ENCODE assay signal across 10 cellular contexts in genomic region chr4:3342182-3342854, GRCh38. TPM values are rescaled to one million over a fixed set of nuclear protein-coding genes. Genes with fewer than 3 reads are reported as not detected.
DNase-seq lines count a peak whose midpoint lies in the region; ATAC-seq and TF ChIP-seq lines count a peak whose summit lies in the region.
"Had no signal": no experiment of that assay in that cellular context is flagged by ENCODE, and none has a peak within 500 bp of the region (broad histone marks: within the 10 kb centered on the region; RNA-seq: fewer than 3 reads in every experiment).

No MANE protein-coding gene starts in this region.

- DNase-seq in DMS 273 (lab: John Stamatoyannopoulos, UW; ENCODE audit: unreplicated experiment) (peak; percentile 14), DMS 273 treated with DMSO at 0.1 percent for 48 hours (lab: John Stamatoyannopoulos, UW) (no peak), kidney glomerular epithelial cell (lab: John Stamatoyannopoulos, UW) (peak; percentile 53), ovary (no peak), G401 (ENCODE audit: low spot score) (no peak), spleen (no peak)
- DNase-seq in activated T-cell treated with anti-CD3 and anti-CD28 coated beads, Interleukin-2, amount 50 U/mL, for 72 hours: peak; percentile 40 to 43
- DNase-seq: aorta had no signal

- H3K27me3 Mint-ChIP-seq in activated T-cell treated with anti-CD3 and anti-CD28 coated beads, Interleukin-2, amount 50 U/mL, for 72 hours (ENCODE audit: low read depth): no peaks in the 10 kb centered on the region

- H3K27ac Mint-ChIP-seq in activated T-cell treated with anti-CD3 and anti-CD28 coated beads, Interleukin-2, amount 50 U/mL, for 72 hours: no peak overlapping the region

- TF ChIP-seq CTCF in HEK293 (tag by site-specific recombination; IDR thresholded peaks at IDR 0.05) (no peak), ovary (IDR thresholded peaks at IDR 0.05) (no peak), spleen (IDR thresholded peaks at IDR 0.05 in 8 of 11, conservative IDR thresholded peaks at IDR 0.05 in 3 of 11) (no peak)

- no peaks in the 10 kb centered on the region for H3K27me3 ChIP-seq in ovary
- no peaks in the 10 kb centered on the region for H3K27me3 ChIP-seq in spleen (replicated peaks in 1 of 7)

- TF ChIP-seq POLR2A in ovary (IDR thresholded peaks at IDR 0.05) (no peak), spleen (IDR thresholded peaks at IDR 0.05) (no peak)

- ATAC-seq in activated T-cell treated with anti-CD3 and anti-CD28 coated beads, Interleukin-2, amount 50 U/mL, for 72 hours (replicated peaks in 1 of 2): peak; percentile 91

- no peak overlapping the region for H3K27ac ChIP-seq in HEK293 (ENCODE audit: extremely low read depth, low read depth, low read length)
- no peak overlapping the region for H3K27ac ChIP-seq in ovary
- no peak overlapping the region for H3K27ac ChIP-seq in spleen
- H3K27ac ChIP-seq: 22Rv1 had no signal

- H3K36me3 ChIP-seq in HEK293 (ENCODE audit: control insufficient read depth in 2 of 2, insufficient read depth in 1 of 2, low read length in 2 of 2) (no peaks in the 10 kb centered on the region), ovary (no peaks in the 10 kb centered on the region), spleen (no peaks in the 10 kb centered on the region)

- 29 to 48% (median 39%) methylated on average over 8 of the region's 8 CpGs for WGBS in ovary, 3 donors
- 11 to 24% (median 15%) methylated on average over 8 of the region's 8 CpGs for WGBS in spleen, 5 donors

- no peak for TF ChIP-seq EP300 in ovary (IDR thresholded peaks at IDR 0.05)

- in situ Hi-C loops in G401 (cut with HindIII; ENCODE audit: low sequenced_read_pairs): no loop called here

- H3K9me3 ChIP-seq in HEK293 (ENCODE audit: control insufficient read depth, insufficient read depth, low read depth, low read length) (no peaks in the 10 kb centered on the region), ovary (no peaks in the 10 kb centered on the region), spleen (no peaks in the 10 kb centered on the region)

- intact Hi-C loops in ovary (cut with DNase I) (loop anchor here in 3 of 4 donors (5.0 to 10.0 kb wide), 4 partner anchors 100 to 235 kb away; partner anchors contain the start of gene HGFAC (in 2 of the 3)), spleen (cut with DNase I; ENCODE audit: low total_unique reads) (no loop called here)

- no peaks in the 10 kb centered on the region for H3K4me1 ChIP-seq in HEK293 (ENCODE audit: control insufficient read depth, insufficient read depth, low read length)
- peaks cover 1% of the 10 kb centered on the region for H3K4me1 ChIP-seq in ovary (ENCODE audit: insufficient read depth)
- H3K4me1 ChIP-seq in spleen: peaks cover 0 to 25% (median 17%) of the 10 kb centered on the region in 6 donors

- peaks cover 23% of the 10 kb centered on the region for H3K4me1 Mint-ChIP-seq in activated T-cell treated with anti-CD3 and anti-CD28 coated beads, Interleukin-2, amount 50 U/mL, for 72 hours (ENCODE audit: low read depth)

- no peaks in the 10 kb centered on the region for H3K9me3 Mint-ChIP-seq in activated T-cell treated with anti-CD3 and anti-CD28 coated beads, Interleukin-2, amount 50 U/mL, for 72 hours

- CTCF ChIA-PET in HEK293 (lab: Yijun Ruan, JAX): interaction anchor here (0.8 kb wide), 1 partner anchor 9 kb away, joined by 3 read pairs; no protein-coding TSS in a partner anchor

- H3K4me3 Mint-ChIP-seq in activated T-cell treated with anti-CD3 and anti-CD28 coated beads, Interleukin-2, amount 50 U/mL, for 72 hours: peak overlapping the region in 1 of 2 donors; percentile 3

- H3K36me3 Mint-ChIP-seq in activated T-cell treated with anti-CD3 and anti-CD28 coated beads, Interleukin-2, amount 50 U/mL, for 72 hours (ENCODE audit: insufficient read depth in 2 of 2): no peaks in the 10 kb centered on the region

- POLR2A ChIA-PET in HEK293 (lab: Yijun Ruan, JAX): no interaction called here

- no peak overlapping the region for H3K4me3 ChIP-seq in HEK293 (ENCODE audit: low read depth, low read length)
- H3K4me3 ChIP-seq in ovary: no peak overlapping the region
- no peak overlapping the region for H3K4me3 ChIP-seq in spleen

TF ChIP-seq in HEK293, 187 proteins besides CTCF, POLR2A, EP300 and RAD21:
- TF ChIP-seq ZNF341 (tag by site-specific recombination; IDR thresholded peaks at IDR 0.05; ENCODE audit: low read depth) (peak; percentile 53), ZNF248 (tag by site-specific recombination; IDR thresholded peaks at IDR 0.05) (no peak), ZNF48 (tag by site-specific recombination; IDR thresholded peaks at IDR 0.05) (no peak), KLF10 (tag by site-specific recombination; IDR thresholded peaks at IDR 0.05) (no peak), GLIS1 (tag by site-specific recombination; IDR thresholded peaks at IDR 0.05) (peak; percentile 87), ZEB2 (tag by site-specific recombination; IDR thresholded peaks at IDR 0.05) (0 out of 2 replicates have a peak, but pooled peaks have one; percentile 26), ZBTB17 (tag by site-specific recombination; IDR thresholded peaks at IDR 0.05) (peak; percentile 42), ZFHX2 (tag by site-specific recombination; conservative IDR thresholded peaks at IDR 0.05) (peak; percentile 64), ZNF600 (tag by site-specific recombination; IDR thresholded peaks at IDR 0.05) (peak; percentile 78), ZBTB48 (tag by site-specific recombination; IDR thresholded peaks at IDR 0.05) (no peak), TRIM28 (IDR thresholded peaks at IDR 0.05; ENCODE audit: borderline replicate concordance, low read length) (0 out of 2 replicates have a peak, but pooled peaks have one; percentile 24), ZNF629 (tag by site-specific recombination; IDR thresholded peaks at IDR 0.05) (peak; percentile 55), ZNF19 (tag by site-specific recombination; IDR thresholded peaks at IDR 0.05; ENCODE audit: low read depth) (no peak), AEBP2 (tag by site-specific recombination; IDR thresholded peaks at IDR 0.05; ENCODE audit: borderline replicate concordance) (no peak), ZNF560 (tag by site-specific recombination; IDR thresholded peaks at IDR 0.05; ENCODE audit: borderline replicate concordance) (no peak), ZNF155 (tag by site-specific recombination; IDR thresholded peaks at IDR 0.05) (no peak), ZNF2 (tag by site-specific recombination; IDR thresholded peaks at IDR 0.05) (no peak), ZNF175 (tag by site-specific recombination; IDR thresholded peaks at IDR 0.05) (no peak), ZNF354C (tag by site-specific recombination; IDR thresholded peaks at IDR 0.05; ENCODE audit: borderline replicate concordance, low read depth) (no peak), ZNF426 (tag by site-specific recombination; IDR thresholded peaks at IDR 0.05) (no peak), ZFP69B (tag by site-specific recombination; IDR thresholded peaks at IDR 0.05) (no peak), SALL2 (tag by site-specific recombination; IDR thresholded peaks at IDR 0.05; ENCODE audit: borderline replicate concordance) (no peak), EGR2 (tag by site-specific recombination; IDR thresholded peaks at IDR 0.05; ENCODE audit: low read depth) (peak; percentile 57), BCL11A (tag by site-specific recombination; IDR thresholded peaks at IDR 0.05; ENCODE audit: low read depth) (no peak), ZNF623 (tag by site-specific recombination; IDR thresholded peaks at IDR 0.05) (no peak), ZNF704 (tag by site-specific recombination; IDR thresholded peaks at IDR 0.05) (no peak)
- TF ChIP-seq, protein P1, sequence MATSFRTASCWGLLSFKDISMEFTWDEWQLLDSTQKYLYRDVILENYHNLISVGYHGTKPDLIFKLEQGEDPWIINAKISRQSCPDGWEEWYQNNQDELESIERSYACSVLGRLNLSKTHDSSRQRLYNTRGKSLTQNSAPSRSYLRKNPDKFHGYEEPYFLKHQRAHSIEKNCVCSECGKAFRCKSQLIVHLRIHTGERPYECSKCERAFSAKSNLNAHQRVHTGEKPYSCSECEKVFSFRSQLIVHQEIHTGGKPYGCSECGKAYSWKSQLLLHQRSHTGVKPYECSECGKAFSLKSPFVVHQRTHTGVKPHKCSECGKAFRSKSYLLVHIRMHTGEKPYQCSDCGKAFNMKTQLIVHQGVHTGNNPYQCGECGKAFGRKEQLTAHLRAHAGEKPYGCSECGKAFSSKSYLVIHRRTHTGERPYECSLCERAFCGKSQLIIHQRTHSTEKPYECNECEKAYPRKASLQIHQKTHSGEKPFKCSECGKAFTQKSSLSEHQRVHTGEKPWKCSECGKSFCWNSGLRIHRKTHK (tag by site-specific recombination; IDR thresholded peaks at IDR 0.05): no peak

RNA-seq across cellular contexts. Expression of gene RGS12, which starts 49.5 kb away (rescaled TPM):
- 10 to 100 TPM; 16.9 to 18.5 TPM for total RNA-seq in activated T-cell treated with anti-CD3 and anti-CD28 coated beads, Interleukin-2, amount 50 U/mL, for 72 hours
- total RNA-seq in ovary: 10 to 100 TPM; 15.3 to 50.7 (median 42.1) TPM
- 10 to 100 TPM; 11.4 to 29.0 TPM for polyA plus RNA-seq in ovary
- 12.3 and 14.4 TPM in 2 replicates for total RNA-seq in G401 (2014; rRNA removed; shearing (Covaris generic))
- 10 to 100 TPM; 12.0 to 36.2 (median 18.8) TPM for total RNA-seq in spleen
- 10 to 100 TPM in 2 of 3 donors, 1 to 10 TPM in 1; 7.5 to 26.5 (median 23.1) TPM for polyA plus RNA-seq in spleen

Comparison
In these comparisons a context has a peak if more than half of its experiments do, and no peak if none do; other contexts are left out.
1. DNase-seq: peak in DMS 273 (single experiment), activated T-cell treated with anti-CD3 and anti-CD28 coated beads, Interleukin-2, amount 50 U/mL, for 72 hours (2 of 2) and kidney glomerular epithelial cell (single experiment); none in DMS 273 treated with DMSO at 0.1 percent for 48 hours (single experiment), ovary (0 of 5), G401 (single experiment) and spleen (single experiment).